In genomic region chr2:105600949-105601708, GRCh38 we compare ENCODE assay signal across 10 cellular contexts.
"Had no signal": no experiment of that assay in that cellular context is flagged by ENCODE, and none has a peak within 500 bp of the region (broad histone marks: within the 10 kb centered on the region; RNA-seq: fewer than 3 reads in every experiment).

No MANE protein-coding gene starts in this region.

- H3K27me3 ChIP-seq: sigmoid colon, thyroid gland had no signal

- DNase-seq: activated CD4-positive, alpha-beta T cell treated with anti-CD3 and anti-CD28 coated beads, Interleukin-2, amount 50 U/mL, for 4 hours; amniotic stem cell; mesenchymal stem cell; naive thymus-derived CD8-positive, alpha-beta T cell; sigmoid colon; stimulated activated naive B cell treated with anti-CD40 and anti-IgM and Interleukin-4, amounts not matched to agents 10 μg/mL and 1 μg/mL and 100 μg/mL, for 72 hours; thyroid gland; WERI-Rb-1 had no signal

- H3K36me3 ChIP-seq: sigmoid colon, thyroid gland, WERI-Rb-1 had no signal

- FAIRE-seq: frontal cortex had no signal

- H3K27ac ChIP-seq: parathyroid adenoma, sigmoid colon, thyroid gland, WERI-Rb-1 had no signal

- H3K9me3 ChIP-seq: sigmoid colon, thyroid gland had no signal

- H3K4me3 ChIP-seq: sigmoid colon, thyroid gland had no signal
